In genomic region chr16:4375717-4376116, GRCh38 we compare ENCODE assay signal across 7 cellular contexts. TPM values are rescaled to one million over a fixed set of nuclear protein-coding genes. Genes with fewer than 3 reads are reported as not detected.
A peak's percentile ranks its signal among the peaks of the same experiment; 100 is the strongest.
DNase-seq lines count a peak whose midpoint lies in the region; ATAC-seq, FAIRE-seq and TF ChIP-seq lines count a peak whose summit lies in the region.
"Had no signal": no experiment of that assay in that cellular context is flagged by ENCODE, and none has a peak within 500 bp of the region (broad histone marks: within the 10 kb centered on the region; RNA-seq: fewer than 3 reads in every experiment).

No MANE protein-coding gene starts in this region.

- peak overlapping the region; percentile 84 for H3K27ac Mint-ChIP-seq in T-helper 17 cell
- H3K27ac Mint-ChIP-seq: activated naive CD8-positive, alpha-beta T cell had no signal

- peaks cover 37% of the 10 kb centered on the region for H3K4me1 Mint-ChIP-seq in T-helper 17 cell

- no peaks in the 10 kb centered on the region for H3K27me3 ChIP-seq in gastroesophageal sphincter
- H3K27me3 ChIP-seq in thyroid gland = no peaks in the 10 kb centered on the region

- H3K36me3 ChIP-seq in gastroesophageal sphincter (peaks cover 0 to 5% of the 10 kb centered on the region in 2 donors), thyroid gland (no peaks in the 10 kb centered on the region)

- ATAC-seq in T-helper 17 cell (no peak), gastroesophageal sphincter (no peak), left colon (no peak)

- no peaks in the 10 kb centered on the region for H3K36me3 Mint-ChIP-seq in T-helper 17 cell (ENCODE audit: low read depth)
- H3K36me3 Mint-ChIP-seq: activated naive CD8-positive, alpha-beta T cell had no signal

- H3K4me3 ChIP-seq in gastroesophageal sphincter = peak overlapping the region in 1 of 2 donors; percentile 21
- H3K4me3 ChIP-seq in thyroid gland (replicated peaks in 1 of 3) = no peak overlapping the region

- TF ChIP-seq CTCF in gastroesophageal sphincter (IDR thresholded peaks at IDR 0.05) = no peak
- TF ChIP-seq CTCF in thyroid gland (IDR thresholded peaks at IDR 0.05) = no peak
- TF ChIP-seq CTCF in D721Med (IDR thresholded peaks at IDR 0.05; ENCODE audit: insufficient read depth, missing control alignments) = no peak

- peak overlapping the region; percentile 13 to 91 (median 88) for H3K27ac ChIP-seq in gastroesophageal sphincter
- H3K27ac ChIP-seq in thyroid gland = peak overlapping the region; percentile 93 to 99 (median 98)

- H3K4me3 Mint-ChIP-seq in T-helper 17 cell = peak overlapping the region; percentile 68
- H3K4me3 Mint-ChIP-seq: activated naive CD8-positive, alpha-beta T cell had no signal

- DNase-seq in T-helper 17 cell = no peak
- peak; percentile 48 for DNase-seq in thyroid gland
- no peak for DNase-seq in D721Med (ENCODE audit: insufficient read length, low spot score)
- no peak for DNase-seq in GOT3 (lab: John Stamatoyannopoulos, UW)
- DNase-seq in left colon = no peak

- no peaks in the 10 kb centered on the region for H3K27me3 Mint-ChIP-seq in T-helper 17 cell
- H3K27me3 Mint-ChIP-seq: activated naive CD8-positive, alpha-beta T cell had no signal

- WGBS in gastroesophageal sphincter (ENCODE audit: low coverage in 1 of 2), 2 donors = 60 to 62% methylated on average over 1 to 4 of the region's 15 CpGs
- 87 to 88% methylated on average over 12 to 15 of the region's 15 CpGs for WGBS in thyroid gland, 2 donors

- no peaks in the 10 kb centered on the region for H3K9me3 ChIP-seq in T-helper 17 cell (ENCODE audit: control insufficient read depth, low read length, poor library complexity, severe bottlenecking)
- H3K9me3 ChIP-seq in gastroesophageal sphincter = no peaks in the 10 kb centered on the region
- no peaks in the 10 kb centered on the region for H3K9me3 ChIP-seq in thyroid gland

- FAIRE-seq in D721Med (lab: Jason Lieb, UNC) = no peak

- no peak for TF ChIP-seq EP300 in gastroesophageal sphincter (IDR thresholded peaks at IDR 0.05)

- peaks cover 3 to 98% (median 69%) of the 10 kb centered on the region in 3 donors for H3K4me1 ChIP-seq in gastroesophageal sphincter
- H3K4me1 ChIP-seq in thyroid gland = peaks cover 92 to 96% of the 10 kb centered on the region in 2 donors

- intact Hi-C loops in thyroid gland (cut with DNase I) (no loop called here), left colon (cut with DNase I, micrococcal nuclease) (no loop called here)

- no peak for TF ChIP-seq POLR2A in gastroesophageal sphincter (IDR thresholded peaks at IDR 0.05)
- TF ChIP-seq POLR2A in thyroid gland (IDR thresholded peaks at IDR 0.05) = no peak

RNA-seq across cellular contexts. Expression of gene VASN, which starts 4.1 kb away (rescaled TPM):
- total RNA-seq in T-helper 17 cell = under 1 TPM; 0.55 to 0.57 TPM
- 10 to 100 TPM in 3 of 4 donors, 1 to 10 TPM in 1; 6.8 to 35.8 (median 19.9) TPM for total RNA-seq in gastroesophageal sphincter
- total RNA-seq in thyroid gland = 10 to 100 TPM; 21.9 to 47.0 (median 28.8) TPM
- 1 to 10 TPM; 2.2 to 4.8 TPM for total RNA-seq in left colon

RNA-seq across cellular contexts. Expression of gene PAM16, which starts 24.6 kb away (rescaled TPM):
- total RNA-seq in T-helper 17 cell (10 to 100 TPM; 32.3 to 41.4 TPM), gastroesophageal sphincter (10 to 100 TPM; 26.0 to 37.3 (median 34.7) TPM), thyroid gland (10 to 100 TPM in 3 of 4 donors, 1 to 10 TPM in 1; 5.6 to 60.2 (median 27.3) TPM), left colon (10 to 100 TPM; 26.9 to 31.8 TPM)

RNA-seq across cellular contexts. Expression of gene CORO7, which starts 40.7 kb away (rescaled TPM):
- total RNA-seq in T-helper 17 cell = 100 to 1,000 TPM; 733 to 757 TPM
- 10 to 100 TPM; 11.0 to 38.9 (median 17.8) TPM for total RNA-seq in gastroesophageal sphincter
- total RNA-seq in thyroid gland = 10 to 100 TPM; 17.9 to 53.7 (median 29.7) TPM
- 10 to 100 TPM; 43.9 to 48.0 TPM for total RNA-seq in left colon

RNA-seq across cellular contexts. Expression of gene DNAJA3, which starts 50.0 kb away (rescaled TPM):
- 10 to 100 TPM; 27.9 to 29.7 TPM for total RNA-seq in T-helper 17 cell
- total RNA-seq in gastroesophageal sphincter = 10 to 100 TPM; 39.6 to 55.6 (median 43.9) TPM
- 10 to 100 TPM; 41.0 to 61.0 (median 51.0) TPM for total RNA-seq in thyroid gland
- 10 to 100 TPM; 43.6 to 56.7 TPM for total RNA-seq in left colon

RNA-seq across cellular contexts. Expression of gene GLIS2, which starts 59.9 kb away (rescaled TPM):
- under 1 TPM; 0.10 to 0.29 TPM for total RNA-seq in T-helper 17 cell
- total RNA-seq in gastroesophageal sphincter = 10 to 100 TPM in 1 of 4 donors, 1 to 10 TPM in 3; 5.7 to 26.9 (median 7.9) TPM
- total RNA-seq in thyroid gland = 1 to 10 TPM; 5.5 to 7.6 (median 6.7) TPM
- total RNA-seq in left colon = 1 to 10 TPM; 1.6 to 3.6 TPM

Comparison
In these comparisons a context has a peak if more than half of its experiments do, and no peak if none do; other contexts are left out.
1. DNase-seq: peak in thyroid gland (2 of 2); none in T-helper 17 cell (0 of 3), D721Med (single experiment), GOT3 (single experiment) and left colon (0 of 2).
2. RNA of gene CORO7, which starts 40.7 kb away (total RNA-seq): 733 to 757 TPM in T-helper 17 cell; 43.9 to 48.0 TPM in left colon, 17.9 to 53.7 TPM in thyroid gland and 11.0 to 38.9 TPM in gastroesophageal sphincter; every median in the first group is over 10 times any median in the second.